Comparison of ENCODE assay signal across 20 cellular contexts in genomic region chr7:1810521-1810920, GRCh38.
A peak's percentile ranks its signal among the peaks of the same experiment; 100 is the strongest.
DNase-seq lines count a peak whose midpoint lies in the region; ATAC-seq and TF ChIP-seq lines count a peak whose summit lies in the region.
"Had no signal": no experiment of that assay in that cellular context is flagged by ENCODE, and none has a peak within 500 bp of the region (broad histone marks: within the 10 kb centered on the region; RNA-seq: fewer than 3 reads in every experiment).

No MANE protein-coding gene starts in this region.

- H2AK5ac ChIP-seq in H9 (ENCODE audit: insufficient read length, low read length): no peak overlapping the region

- H3K27ac ChIP-seq in ACC112 (ENCODE audit: low read depth, low read length) (no peak overlapping the region), SJCRH30 (no peak overlapping the region), sigmoid colon (no peak overlapping the region), H9 (ENCODE audit: insufficient read length, low read depth, low read length) (no peak overlapping the region)
- H3K27ac ChIP-seq: C4-2B had no signal

- no peak overlapping the region for H4K91ac ChIP-seq in H9 (ENCODE audit: insufficient read length, low read depth, low read length)

- H3K27me3 Mint-ChIP-seq in glutamatergic neuron (ENCODE audit: unreplicated experiment) (peaks cover 5% of the 10 kb centered on the region), H9 (ENCODE audit: low read depth) (no peaks in the 10 kb centered on the region; the same call in none of the 2 replicates)
- no peaks in the 10 kb centered on the region for H3K27me3 Mint-ChIP-seq in activated T-cell treated with anti-CD3 and anti-CD28 coated beads, Interleukin-2, amount 50 U/mL, for 24 hours

- H3K79me1 ChIP-seq in H9 (ENCODE audit: insufficient read depth, low read depth, low read length, poor library complexity, severe bottlenecking): no peaks in the 10 kb centered on the region

- peaks cover 16% of the 10 kb centered on the region for H3K4me1 Mint-ChIP-seq in glutamatergic neuron (ENCODE audit: low read depth, unreplicated experiment)
- H3K4me1 Mint-ChIP-seq in H9: peaks cover 2 to 6% of the 10 kb centered on the region in 2 experiments; a peak in 3 of 4 replicates
- no peaks in the 10 kb centered on the region for H3K4me1 Mint-ChIP-seq in activated T-cell treated with anti-CD3 and anti-CD28 coated beads, Interleukin-2, amount 50 U/mL, for 24 hours (ENCODE audit: low read depth)

- TF ChIP-seq EP300 in sigmoid colon (IDR thresholded peaks at IDR 0.05): no peak

- H3K4me3 Mint-ChIP-seq in glutamatergic neuron (ENCODE audit: unreplicated experiment) (peak overlapping the region; percentile 21), H9 (no peak overlapping the region; a peak in 1 of 5 replicates)
- H3K4me3 Mint-ChIP-seq in activated T-cell treated with anti-CD3 and anti-CD28 coated beads, Interleukin-2, amount 50 U/mL, for 24 hours: no peak overlapping the region
- H3K4me3 Mint-ChIP-seq: activated T-helper 1 cell treated with anti-CD3 and anti-CD28 coated beads, Interleukin-12 subunit alpha, Interleukin-12 subunit beta, Interleukin-2, Interleukin-4 antibody, amounts not matched to agents 30 ng/mL and 10 ng/mL and 1 ng/mL, durations not matched to agents 14 hours and 24 hours and 36 hours; HFFc6; immature natural killer cell had no signal

- H4K8ac ChIP-seq in H9 (replicated peaks; ENCODE audit: insufficient read length, low read depth, low read length): no peak overlapping the region

- H3K27me3 ChIP-seq in ACC112 (ENCODE audit: insufficient read depth, low read length) (no peaks in the 10 kb centered on the region), SJCRH30 (no peaks in the 10 kb centered on the region), sigmoid colon (no peaks in the 10 kb centered on the region), H9 (ENCODE audit: insufficient read depth, low read length) (no peaks in the 10 kb centered on the region)

- no peak overlapping the region for H4K5ac ChIP-seq in H9 (ENCODE audit: insufficient read length, low read depth, low read length)

- DNase-seq in SJCRH30 (no peak), glutamatergic neuron (no peak), sigmoid colon (peak; percentile 46), H9 (no peak), putamen (ENCODE audit: low spot score) (no peak)
- DNase-seq in activated T-cell treated with anti-CD3 and anti-CD28 coated beads, Interleukin-2, amount 50 U/mL, for 24 hours: no peak
- DNase-seq: activated CD4-positive, alpha-beta T cell treated with anti-CD3 and anti-CD28 coated beads for 4 hours; cerebellar nuclear complex; EL; HFFc6; hippocampal formation; immature natural killer cell; left ventricle myocardium superior; NCI-H1105 treated with DMSO at 0.1 percent for 48 hours had no signal

- no peak overlapping the region for H3K23ac ChIP-seq in H9 (ENCODE audit: insufficient read length, low read depth, low read length)

- no peaks in the 10 kb centered on the region for H3K79me2 ChIP-seq in ACC112 (ENCODE audit: control insufficient read depth, insufficient read depth, low read length, unreplicated experiment)
- no peaks in the 10 kb centered on the region for H3K79me2 ChIP-seq in H9 (ENCODE audit: insufficient read depth, low read length)

- no peak overlapping the region for H3K9ac ChIP-seq in H9 (ENCODE audit: extremely low read depth, insufficient read length, low read length)

- no peak overlapping the region for H3K56ac ChIP-seq in H9 (ENCODE audit: insufficient read length, low read depth, low read length)

- H2BK5ac ChIP-seq in H9 (ENCODE audit: insufficient read length, low read length): no peak overlapping the region

- H2BK20ac ChIP-seq in H9 (ENCODE audit: low read depth, low read length, poor library complexity, severe bottlenecking): no peak overlapping the region

- no peak overlapping the region for H2BK12ac ChIP-seq in H9 (ENCODE audit: insufficient read length, low read depth, low read length)

- H3K14ac ChIP-seq in H9 (ENCODE audit: insufficient read depth, low read length): no peak overlapping the region

- H3T11ph ChIP-seq in H9 (ENCODE audit: low read length): no peak overlapping the region

- no peak overlapping the region for H2AFZ ChIP-seq in ACC112 (ENCODE audit: low read length, unreplicated experiment)
- no peak overlapping the region for H2AFZ ChIP-seq in H9 (ENCODE audit: low read length)

- no peak overlapping the region for H2BK120ac ChIP-seq in H9 (ENCODE audit: low read depth, low read length, poor library complexity, severe bottlenecking)

- TF ChIP-seq CTCF in glutamatergic neuron (IDR thresholded peaks at IDR 0.05; ENCODE audit: partially characterized antibody, unreplicated experiment) (no peak), sigmoid colon (IDR thresholded peaks at IDR 0.05) (no peak), H9 (conservative IDR thresholded peaks at IDR 0.05) (no peak)

- H2BK15ac ChIP-seq in H9 (ENCODE audit: low read depth, low read length): no peak overlapping the region

- intact Hi-C loops in sigmoid colon (cut with DNase I): loop anchor here (10.0 kb wide), 1 partner anchor 394 kb away; no protein-coding TSS in a partner anchor

- H3K23me2 ChIP-seq in H9 (ENCODE audit: insufficient read length, low read depth, low read length, poor library complexity, severe bottlenecking): no peaks in the 10 kb centered on the region

- peak overlapping the region; percentile 5; the same call in 1 of the 2 replicates for H3K4me3 ChIP-seq in ACC112 (ENCODE audit: low read depth, low read length)
- H3K4me3 ChIP-seq in SJCRH30: peak overlapping the region; percentile 29; the same call in 1 of the 2 replicates
- no peak overlapping the region for H3K4me3 ChIP-seq in sigmoid colon
- H3K4me3 ChIP-seq: K562 had no signal

- H3K36me3 Mint-ChIP-seq in glutamatergic neuron (ENCODE audit: unreplicated experiment) (no peaks in the 10 kb centered on the region), H9 (ENCODE audit: insufficient read depth in 1 of 3, low read depth in 3 of 3) (no peaks in the 10 kb centered on the region; a peak in 1 of 7 replicates)
- peaks cover 9% of the 10 kb centered on the region for H3K36me3 Mint-ChIP-seq in activated T-cell treated with anti-CD3 and anti-CD28 coated beads, Interleukin-2, amount 50 U/mL, for 24 hours (ENCODE audit: low read depth)
- H3K36me3 Mint-ChIP-seq: activated naive CD4-positive, alpha-beta T cell treated with anti-CD3 and anti-CD28 coated beads, Interleukin-2, amount 50 U/mL, for 72 hours had no signal

- no peaks in the 10 kb centered on the region for H4K20me1 ChIP-seq in H9 (ENCODE audit: control insufficient read depth, insufficient read depth, insufficient read length)

- H3K36me3 ChIP-seq in ACC112 (ENCODE audit: insufficient read depth, low read length) (no peaks in the 10 kb centered on the region), SJCRH30 (no peaks in the 10 kb centered on the region), sigmoid colon (no peaks in the 10 kb centered on the region)

- H3K9me3 Mint-ChIP-seq in glutamatergic neuron (ENCODE audit: unreplicated experiment) (peaks cover 1% of the 10 kb centered on the region), H9 (no peaks in the 10 kb centered on the region)
- no peaks in the 10 kb centered on the region for H3K9me3 Mint-ChIP-seq in activated T-cell treated with anti-CD3 and anti-CD28 coated beads, Interleukin-2, amount 50 U/mL, for 24 hours
- H3K9me3 Mint-ChIP-seq: activated naive CD4-positive, alpha-beta T cell treated with anti-CD3 and anti-CD28 coated beads, Interleukin-2, amount 50 U/mL, for 72 hours; activated T-helper 1 cell treated with anti-CD3 and anti-CD28 coated beads, Interleukin-12 subunit alpha, Interleukin-12 subunit beta, Interleukin-2, Interleukin-4 antibody, amounts not matched to agents 30 ng/mL and 10 ng/mL and 1 ng/mL, durations not matched to agents 14 hours and 24 hours and 36 hours; HFFc6; immature natural killer cell had no signal

- no peak overlapping the region for H3K4ac ChIP-seq in H9 (ENCODE audit: low read depth, low read length)

- H3K27ac Mint-ChIP-seq in glutamatergic neuron (ENCODE audit: unreplicated experiment) (peak overlapping the region; percentile 75), H9 (no peak overlapping the region; a peak in 1 of 7 replicates)
- H3K27ac Mint-ChIP-seq in activated T-cell treated with anti-CD3 and anti-CD28 coated beads, Interleukin-2, amount 50 U/mL, for 24 hours: no peak overlapping the region
- H3K27ac Mint-ChIP-seq: activated T-helper 1 cell treated with anti-CD3 and anti-CD28 coated beads, Interleukin-12 subunit alpha, Interleukin-12 subunit beta, Interleukin-2, Interleukin-4 antibody, amounts not matched to agents 30 ng/mL and 10 ng/mL and 1 ng/mL, durations not matched to agents 14 hours and 24 hours and 36 hours; HFFc6; immature natural killer cell had no signal

- H3K4me1 ChIP-seq in ACC112 (ENCODE audit: control insufficient read depth, insufficient read depth, low read length, unreplicated experiment) (no peaks in the 10 kb centered on the region), SJCRH30 (peaks cover 36% of the 10 kb centered on the region), sigmoid colon (peaks cover 0 to 17% (median 10%) of the 10 kb centered on the region in 4 donors), H9 (ENCODE audit: insufficient read depth, low read length) (no peaks in the 10 kb centered on the region)

- H3K18ac ChIP-seq in H9 (ENCODE audit: insufficient read length, low read depth, low read length): no peak overlapping the region

- H3K9me3 ChIP-seq in SJCRH30 (replicated peaks) (no peaks in the 10 kb centered on the region), sigmoid colon (no peaks in the 10 kb centered on the region), H9 (ENCODE audit: control insufficient read depth, low read depth, low read length) (no peaks in the 10 kb centered on the region)

- no peak for ATAC-seq in GM21423 (IDR thresholded peaks at IDR 0.05; ENCODE audit: unreplicated experiment)
- ATAC-seq: activated naive CD4-positive, alpha-beta T cell treated with anti-CD3 and anti-CD28 coated beads, Interleukin-2, amount 50 U/mL, for 72 hours; K562; left ventricle myocardium superior had no signal

- no peak for TF ChIP-seq POLR2A in sigmoid colon (IDR thresholded peaks at IDR 0.05)

- no peak overlapping the region for H3K4me2 ChIP-seq in H9 (ENCODE audit: insufficient read depth, insufficient read length, low read length)

- 77 to 79% methylated on average over 16 of the region's 16 CpGs for WGBS in sigmoid colon, 2 donors
- WGBS in H9 (ENCODE audit: extremely low coverage, insufficient read length, low lambda C conversion rate): no CpG with 5 or more reads among the region's 16 CpGs

Comparison
In these comparisons a context has a peak if more than half of its experiments do, and no peak if none do; other contexts are left out.
1. H3K4me3 ChIP-seq: peak in ACC112 (single experiment) and SJCRH30 (single experiment); none in sigmoid colon (0 of 4).